Comparison of ENCODE assay signal across 8 cellular contexts in the genomic region with DNA sequence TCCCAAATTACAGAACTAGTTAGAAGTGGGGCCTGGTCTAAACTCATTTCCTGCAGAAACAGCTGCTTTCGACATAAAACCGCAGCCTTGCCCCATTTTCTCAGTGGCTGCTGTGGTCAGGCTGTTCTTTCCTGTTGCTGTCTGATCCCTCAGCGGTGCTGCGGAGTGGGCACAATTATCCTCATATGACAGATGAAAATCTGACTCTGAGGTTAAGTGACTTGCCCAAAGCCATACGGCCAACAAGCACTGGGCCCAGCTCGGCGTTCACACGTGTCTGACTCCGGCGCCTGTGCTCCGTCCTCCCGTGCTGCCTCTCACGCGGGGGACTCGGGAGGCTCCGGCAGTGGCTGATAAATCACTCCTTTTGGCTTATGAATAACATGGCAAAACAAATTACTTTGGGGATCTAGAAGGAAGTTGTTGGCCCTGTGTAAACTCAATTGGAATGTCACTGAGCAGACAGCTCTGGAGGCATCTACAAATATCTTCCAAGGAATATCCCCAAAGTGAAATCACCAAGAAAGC.
DNase-seq lines count a peak whose midpoint lies in the region; ATAC-seq and TF ChIP-seq lines count a peak whose summit lies in the region.

No MANE protein-coding gene starts in this region.

- H3K4me1 ChIP-seq in stomach (peaks cover 0 to 38% (median 9%) of the 10 kb centered on the region in 4 donors), HAP-1 (peaks cover 14% of the 10 kb centered on the region)

- H3K9me3 ChIP-seq in stomach (no peaks in the 10 kb centered on the region), HAP-1 (no peaks in the 10 kb centered on the region)

- H3K4me3 ChIP-seq in GM06990 (replicated peaks; ENCODE audit: low read depth, low read length), result 0 out of 2 replicates have a peak overlapping the region, but pooled peaks have one; percentile 15
- H3K4me3 ChIP-seq in stomach, result no peak overlapping the region
- H3K4me3 ChIP-seq in HAP-1, result no peak overlapping the region

- DNase-seq in GM06990 (ENCODE audit: extremely low read depth, insufficient read length) (peak; percentile 52), caudate nucleus (lab: John Stamatoyannopoulos, UW) (peak in 3 of 61 donors; percentile 32 to 50 (median 36)), natural killer cell (peak; percentile 78), stomach (peak; percentile 72), HPDE6-E6E7 (ENCODE audit: extremely low spot score) (no peak), HAP-1 (ENCODE audit: low spot score in 2 of 2) (no peak)
- DNase-seq in activated CD4-positive, CD25-positive, alpha-beta regulatory T cell (lab: John Stamatoyannopoulos, UW), result peak; percentile 23 to 40 (median 31)

- TF ChIP-seq CTCF in GM06990 (IDR thresholded peaks at IDR 0.05; ENCODE audit: insufficient read depth, low read length, poor library complexity, severe bottlenecking) (no peak), natural killer cell (IDR thresholded peaks at IDR 0.05) (no peak), stomach (IDR thresholded peaks at IDR 0.05) (no peak)

- H3K4me1 Mint-ChIP-seq in natural killer cell, result peaks cover 72 to 74% of the 10 kb centered on the region in 2 donors

- peak overlapping the region; percentile 93 to 94 for H3K27ac Mint-ChIP-seq in natural killer cell

- no peak for TF ChIP-seq POLR2A in stomach (IDR thresholded peaks at IDR 0.05)

- peak overlapping the region; percentile 76 for H3K27ac ChIP-seq in caudate nucleus (ENCODE audit: low read depth, low read length)
- H3K27ac ChIP-seq in stomach, result peak overlapping the region in 4 of 5 donors; percentile 52 to 79 (median 63)

- intact Hi-C loops in natural killer cell (cut with micrococcal nuclease), result loop anchor here (5.0 kb wide), 1 partner anchor 166 kb away; no protein-coding TSS in a partner anchor
- intact Hi-C loops in stomach (cut with DNase I; ENCODE audit: low total_unique reads), result no loop called here

- peaks cover 0 to 12% of the 10 kb centered on the region in 2 donors for H3K27me3 Mint-ChIP-seq in natural killer cell (ENCODE audit: low read depth in 2 of 2)

- in situ Hi-C loops in HAP-1 (cut with MboI; ENCODE audit: low sequenced_read_pairs), result loop anchor here (10.0 kb wide), 1 partner anchor 1066 kb away; no protein-coding TSS in a partner anchor

- no peaks in the 10 kb centered on the region for H3K36me3 ChIP-seq in GM06990 (ENCODE audit: control insufficient read depth, insufficient read depth, low read length)
- peaks cover 0 to 20% (median 10%) of the 10 kb centered on the region in 4 donors for H3K36me3 ChIP-seq in stomach
- H3K36me3 ChIP-seq in HAP-1 (replicated peaks), result no peaks in the 10 kb centered on the region

- TF ChIP-seq EP300 in stomach (IDR thresholded peaks at IDR 0.05), result no peak

- H3K4me3 Mint-ChIP-seq in natural killer cell, result peak overlapping the region; percentile 82

- WGBS in stomach, 5 donors, result 65 to 82% (median 70%) methylated on average over 16 of the region's 16 CpGs

- no peaks in the 10 kb centered on the region for H3K36me3 Mint-ChIP-seq in natural killer cell

- ATAC-seq in HG03442 (IDR thresholded peaks at IDR 0.05; ENCODE audit: unreplicated experiment), result peak; percentile 52
- ATAC-seq in natural killer cell, result peak; percentile 68 to 87 (median 81)

- H3K27me3 ChIP-seq in GM06990 (replicated peaks; ENCODE audit: control insufficient read depth, insufficient read depth, low read length) (peaks cover 4% of the 10 kb centered on the region; the same call in 1 of the 2 replicates), stomach (no peaks in the 10 kb centered on the region), HAP-1 (ENCODE audit: low read depth) (no peaks in the 10 kb centered on the region)

- no peaks in the 10 kb centered on the region for H3K9me3 Mint-ChIP-seq in natural killer cell

Comparison
In these comparisons a context has a peak if more than half of its experiments do, and no peak if none do; other contexts are left out.
1. DNase-seq: peak in GM06990 (single experiment), activated CD4-positive, CD25-positive, alpha-beta regulatory T cell (4 of 4), natural killer cell (single experiment) and stomach (single experiment); none in HPDE6-E6E7 (single experiment) and HAP-1 (0 of 2).